In genomic region chrX:136147320-136147901, GRCh38 we compare ENCODE assay signal across 8 cellular contexts. TPM values are rescaled to one million over a fixed set of nuclear protein-coding genes. Genes with fewer than 3 reads are reported as not detected.
DNase-seq lines count a peak whose midpoint lies in the region; ATAC-seq and TF ChIP-seq lines count a peak whose summit lies in the region.

Gene FHL1 (plus strand): TSS chrX:136147533.

- H3K4me1 Mint-ChIP-seq in activated naive CD4-positive, alpha-beta T cell treated with anti-CD3 and anti-CD28 coated beads, Interleukin-2, amount 50 U/mL, for 24 hours: peaks cover 41% of the 10 kb centered on the region
- peaks cover 4% of the 10 kb centered on the region for H3K4me1 Mint-ChIP-seq in glutamatergic neuron (ENCODE audit: low read depth, unreplicated experiment)

- H3K4me3 Mint-ChIP-seq in activated naive CD4-positive, alpha-beta T cell treated with anti-CD3 and anti-CD28 coated beads, Interleukin-2, amount 50 U/mL, for 24 hours: peak within 1 kb of the TSS; percentile 89
- peak within 1 kb of the TSS; percentile 89 for H3K4me3 Mint-ChIP-seq in glutamatergic neuron (ENCODE audit: unreplicated experiment)

- peak within 1 kb of the TSS; percentile 91 for H3K4me3 ChIP-seq in urinary bladder (ENCODE audit: low read depth, low read length)

- no peaks in the 10 kb centered on the region for H3K36me3 Mint-ChIP-seq in activated naive CD4-positive, alpha-beta T cell treated with anti-CD3 and anti-CD28 coated beads, Interleukin-2, amount 50 U/mL, for 24 hours
- H3K36me3 Mint-ChIP-seq in glutamatergic neuron (ENCODE audit: unreplicated experiment): peaks cover 5% of the 10 kb centered on the region

- H3K27me3 Mint-ChIP-seq in activated naive CD4-positive, alpha-beta T cell treated with anti-CD3 and anti-CD28 coated beads, Interleukin-2, amount 50 U/mL, for 24 hours: no peaks in the 10 kb centered on the region
- peaks cover 10% of the 10 kb centered on the region for H3K27me3 Mint-ChIP-seq in glutamatergic neuron (ENCODE audit: unreplicated experiment)

- H3K27ac Mint-ChIP-seq in activated naive CD4-positive, alpha-beta T cell treated with anti-CD3 and anti-CD28 coated beads, Interleukin-2, amount 50 U/mL, for 24 hours: peak within 1 kb of the TSS; percentile 93
- peak within 1 kb of the TSS; percentile 91 for H3K27ac Mint-ChIP-seq in glutamatergic neuron (ENCODE audit: unreplicated experiment)

- peak within 1 kb of the TSS; percentile 95 for H3K27ac ChIP-seq in urinary bladder (ENCODE audit: low read depth)

- peak; percentile 75 for DNase-seq in NCI-H748 (lab: John Stamatoyannopoulos, UW; ENCODE audit: unreplicated experiment)
- DNase-seq in NCI-H748 treated with DMSO at 0.1 percent for 48 hours (lab: John Stamatoyannopoulos, UW): no peak
- DNase-seq in RPMI7951 (ENCODE audit: low read depth): peak; percentile 52
- DNase-seq in glutamatergic neuron: peak; percentile 75
- no peak for DNase-seq in omental fat pad (ENCODE audit: low spot score)

- no peaks in the 10 kb centered on the region for H3K9me3 Mint-ChIP-seq in activated naive CD4-positive, alpha-beta T cell treated with anti-CD3 and anti-CD28 coated beads, Interleukin-2, amount 50 U/mL, for 24 hours
- peaks cover 7% of the 10 kb centered on the region for H3K9me3 Mint-ChIP-seq in glutamatergic neuron (ENCODE audit: unreplicated experiment)

- H3K36me3 ChIP-seq in urinary bladder (ENCODE audit: insufficient read depth): no peaks in the 10 kb centered on the region

- 1% methylated on average over 67 of the region's 83 CpGs for WGBS in urinary bladder

- TF ChIP-seq CTCF in glutamatergic neuron (IDR thresholded peaks at IDR 0.05; ENCODE audit: partially characterized antibody, unreplicated experiment) (no peak), omental fat pad (IDR thresholded peaks at IDR 0.05) (no peak)

- ATAC-seq in omental fat pad (ENCODE audit: low FRiP score) (peak; percentile 70), HG03039 (IDR thresholded peaks at IDR 0.05; ENCODE audit: unreplicated experiment) (no peak)

- H3K4me1 ChIP-seq in urinary bladder (ENCODE audit: insufficient read depth): no peaks in the 10 kb centered on the region

RNA-seq across cellular contexts. Expression of gene FHL1, which starts in this region (rescaled TPM):
- total RNA-seq in RPMI7951 (2014; rRNA removed; shearing (Covaris generic)): 55.9 and 69.2 TPM in 2 replicates
- total RNA-seq in glutamatergic neuron (ENCODE audit: unreplicated experiment): 161 TPM
- 1,000 to 10,000 TPM in 3 of 4 donors, 100 to 1,000 TPM in 1; 361 to 3,943 (median 1,771) TPM for total RNA-seq in omental fat pad
- total RNA-seq in urinary bladder: 578 TPM
- polyA plus RNA-seq in urinary bladder: 736 TPM

Comparison
In these comparisons a context has a peak if more than half of its experiments do, and no peak if none do; other contexts are left out.
1. DNase-seq: peak in NCI-H748 (single experiment), RPMI7951 (single experiment) and glutamatergic neuron (single experiment); none in NCI-H748 treated with DMSO at 0.1 percent for 48 hours (single experiment) and omental fat pad (single experiment).